In genomic region chr10:5746197-5746596, GRCh38 we compare ENCODE assay signal across 11 cellular contexts.
"Had no signal": no experiment of that assay in that cellular context is flagged by ENCODE, and none has a peak within 500 bp of the region (broad histone marks: within the 10 kb centered on the region; RNA-seq: fewer than 3 reads in every experiment).

No MANE protein-coding gene starts in this region.

- ATAC-seq: mucosa of descending colon; natural killer cell treated with Interleukin-12 subunit alpha and Interleukin-12 subunit beta and Interleukin-15 and Interleukin-18, amount 100 ng/mL, for 72 hours had no signal

- DNase-seq: activated CD4-positive, alpha-beta T cell treated with anti-CD3 and anti-CD28 coated beads for 4 hours; activated CD8-positive, alpha-beta memory T cell treated with anti-CD3 and anti-CD28 coated beads for 24 hours; activated effector memory CD4-positive, alpha-beta T cell treated with Interleukin-2 at 50 U/mL for 16 hours; esophagus squamous epithelium; foreskin fibroblast; left cardiac atrium; stimulated activated CD4-positive, alpha-beta T cell treated with anti-CD3 and anti-CD28 coated beads, Interleukin-12 subunit alpha, Interleukin-12 subunit beta, amount 100 ng/mL, for 4 hours; stimulated activated naive CD4-positive, alpha-beta T cell treated with Interleukin-2 at 50 U/mL for 16 hours; T-helper 9 cell had no signal
